In genomic region chr18:13653746-13654455, GRCh38 we compare ENCODE assay signal across 22 cellular contexts.
DNase-seq lines count a peak whose midpoint lies in the region; FAIRE-seq and TF ChIP-seq lines count a peak whose summit lies in the region.
"Had no signal": no experiment of that assay in that cellular context is flagged by ENCODE, and none has a peak within 500 bp of the region (broad histone marks: within the 10 kb centered on the region; RNA-seq: fewer than 3 reads in every experiment).

No MANE protein-coding gene starts in this region.

- no peaks in the 10 kb centered on the region for H3K36me3 ChIP-seq in Karpas-422 (ENCODE audit: insufficient read depth, low read length)
- no peaks in the 10 kb centered on the region for H3K36me3 ChIP-seq in parathyroid adenoma (ENCODE audit: control insufficient read depth, insufficient read depth, low read length)
- no peaks in the 10 kb centered on the region for H3K36me3 ChIP-seq in OCI-LY7 (ENCODE audit: insufficient read depth, low read length)
- H3K36me3 ChIP-seq: SJSA1 had no signal

- H3K27ac ChIP-seq in Karpas-422 (ENCODE audit: low read length) (peak overlapping the region; percentile 49), parathyroid adenoma (no peak overlapping the region), OCI-LY7 (ENCODE audit: low read depth, low read length, poor library complexity, severe bottlenecking) (no peak overlapping the region)
- H3K27ac ChIP-seq: C4-2B, SJSA1, tibial artery had no signal

- no peaks in the 10 kb centered on the region for H3K27me3 ChIP-seq in Karpas-422 (ENCODE audit: low read length)
- no peaks in the 10 kb centered on the region for H3K27me3 ChIP-seq in parathyroid adenoma (ENCODE audit: control insufficient read depth, insufficient read depth, low read length)
- H3K27me3 ChIP-seq: SJSA1, tibial artery had no signal

- CTCF ChIA-PET in OCI-LY7 (lab: Charles Lee; ENCODE audit: unreplicated experiment) = no interaction called here

- no peak overlapping the region for H3K9ac ChIP-seq in Karpas-422 (ENCODE audit: low read length)
- no peak overlapping the region for H3K9ac ChIP-seq in parathyroid adenoma

- no TSS peak for BruUV-seq in OCI-LY7 (replicated peaks; lab: Mats Ljungman, UMichigan)

- no peak overlapping the region for H3K4me3 ChIP-seq in Karpas-422 (ENCODE audit: low read length)
- no peak overlapping the region for H3K4me3 ChIP-seq in parathyroid adenoma (ENCODE audit: low read depth, low read length)
- H3K4me3 ChIP-seq in OCI-LY7 (ENCODE audit: low read depth, low read length, poor library complexity, severe bottlenecking) = no peak overlapping the region
- H3K4me3 ChIP-seq: SJSA1, tibial artery had no signal

- H3K4me1 ChIP-seq in Karpas-422 (ENCODE audit: low read length) = peaks cover 55% of the 10 kb centered on the region
- no peaks in the 10 kb centered on the region for H3K4me1 ChIP-seq in parathyroid adenoma
- no peaks in the 10 kb centered on the region for H3K4me1 ChIP-seq in OCI-LY7 (ENCODE audit: insufficient read depth, low read length, poor library complexity, severe bottlenecking)
- H3K4me1 ChIP-seq: SJSA1 had no signal

- H3K4me2 ChIP-seq in Karpas-422 (ENCODE audit: low read depth, low read length, poor library complexity, severe bottlenecking) (no peak overlapping the region), parathyroid adenoma (ENCODE audit: low read length) (no peak overlapping the region), OCI-LY7 (ENCODE audit: low read length) (no peak overlapping the region)

- peak; percentile 5 for DNase-seq in NCI-H1105 treated with DMSO at 0.1 percent for 48 hours (lab: John Stamatoyannopoulos, UW)
- DNase-seq in NCI-H1105 (lab: John Stamatoyannopoulos, UW) = no peak
- DNase-seq in Karpas-422 = no peak
- peak; percentile 62 for DNase-seq in cerebellum (ENCODE audit: low spot score)
- DNase-seq in stimulated activated CD4-positive, alpha-beta T cell treated with anti-CD3 and anti-CD28 coated beads, Interleukin-4, amount 100 ng/mL, for 4 hours = no peak
- DNase-seq in OCI-LY7 (ENCODE audit: low spot score) = no peak
- DNase-seq in RCC 7860 (ENCODE audit: low spot score) = no peak
- DNase-seq: 8988T; activated CD4-positive, alpha-beta T cell treated with anti-CD3 and anti-CD28 coated beads for 36 hours; activated T-cell treated with anti-CD3 and anti-CD28 coated beads for 4 hours; GOT3; mammary epithelial cell; NCI-H1930; nephron progenitor cell; NK-92 treated with Interleukin-12 subunit alpha and Interleukin-12 subunit beta, amount 100 ng/mL, for 24 hours; stimulated activated CD4-positive, alpha-beta T cell treated with anti-CD3 and anti-CD28 coated beads, Interleukin-4, amount 100 ng/mL, for 1 hour; tibial artery had no signal

- POLR2A ChIA-PET in OCI-LY7 (lab: Charles Lee) = no interaction called here

- FAIRE-seq in RCC 7860 (lab: Jason Lieb, UNC) = no peak
- FAIRE-seq: endothelial cell of umbilical vein, frontal cortex had no signal

- intact Hi-C loops in OCI-LY7 (cut with micrococcal nuclease; ENCODE audit: unreplicated experiment) = no loop called here

- no peaks in the 10 kb centered on the region for H3K9me3 ChIP-seq in Karpas-422 (ENCODE audit: low read length)
- H3K9me3 ChIP-seq in parathyroid adenoma (ENCODE audit: control insufficient read depth, low read length) = no peaks in the 10 kb centered on the region
- no peaks in the 10 kb centered on the region for H3K9me3 ChIP-seq in OCI-LY7 (ENCODE audit: low read length)
- H3K9me3 ChIP-seq: SJSA1, tibial artery had no signal

- no peaks in the 10 kb centered on the region for H3K79me2 ChIP-seq in Karpas-422 (ENCODE audit: low read length)
- no peaks in the 10 kb centered on the region for H3K79me2 ChIP-seq in parathyroid adenoma
- H3K79me2 ChIP-seq in OCI-LY7 (ENCODE audit: insufficient read depth, low read depth, low read length) = no peaks in the 10 kb centered on the region

- H4K20me1 ChIP-seq in Karpas-422 (ENCODE audit: insufficient read depth, low read depth, low read length) (no peaks in the 10 kb centered on the region), OCI-LY7 (ENCODE audit: insufficient read depth, low read length) (no peaks in the 10 kb centered on the region)

- no peak overlapping the region for H2AFZ ChIP-seq in Karpas-422 (ENCODE audit: low read length)
- H2AFZ ChIP-seq in parathyroid adenoma = peak overlapping the region; percentile 59
- no peak overlapping the region for H2AFZ ChIP-seq in OCI-LY7 (ENCODE audit: low read length)

- H3K9me2 ChIP-seq in Karpas-422 (replicated peaks; ENCODE audit: insufficient read depth, low read length) (no peaks in the 10 kb centered on the region), OCI-LY7 (ENCODE audit: insufficient read depth, low read length) (no peaks in the 10 kb centered on the region)

- no peak for TF ChIP-seq CTCF in parathyroid adenoma (IDR thresholded peaks at IDR 0.05)
- no peak for TF ChIP-seq CTCF in OCI-LY7 (conservative IDR thresholded peaks at IDR 0.05; ENCODE audit: low read length)

Comparison
In these comparisons a context has a peak if more than half of its experiments do, and no peak if none do; other contexts are left out.
1. DNase-seq: peak in NCI-H1105 treated with DMSO at 0.1 percent for 48 hours (single experiment) and cerebellum (single experiment); none in NCI-H1105 (single experiment), Karpas-422 (single experiment), stimulated activated CD4-positive, alpha-beta T cell treated with anti-CD3 and anti-CD28 coated beads, Interleukin-4, amount 100 ng/mL, for 4 hours (0 of 2), OCI-LY7 (single experiment) and RCC 7860 (single experiment).